Comparison of ENCODE assay signal across 13 cellular contexts in the genomic region with DNA sequence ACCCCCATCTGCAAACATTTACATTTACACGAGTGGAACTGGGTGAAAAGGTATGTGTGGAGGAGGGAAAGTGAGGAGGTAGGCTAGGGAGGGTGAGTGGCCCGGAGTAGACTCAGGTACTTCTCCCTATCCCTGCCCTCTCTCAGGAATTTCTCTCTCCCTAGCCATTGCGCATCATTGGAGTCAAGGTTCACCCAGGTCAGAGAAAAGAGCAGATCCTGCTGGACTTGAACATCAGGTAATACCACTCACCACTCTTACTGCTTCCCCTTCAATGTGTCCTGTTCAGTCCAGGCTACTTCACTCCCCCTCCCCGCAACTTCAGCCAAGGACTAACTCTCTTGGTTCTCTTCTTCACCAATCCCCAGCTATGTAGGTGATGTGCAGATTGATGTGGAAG. TPM values are rescaled to one million over a fixed set of nuclear protein-coding genes. Genes with fewer than 3 reads are reported as not detected.
DNase-seq lines count a peak whose midpoint lies in the region; ATAC-seq and TF ChIP-seq lines count a peak whose summit lies in the region.
"Had no signal": no experiment of that assay in that cellular context is flagged by ENCODE, and none has a peak within 500 bp of the region (broad histone marks: within the 10 kb centered on the region; RNA-seq: fewer than 3 reads in every experiment).

No MANE protein-coding gene starts in this region.

- H3K4me1 Mint-ChIP-seq in MCF 10A (ENCODE audit: insufficient read depth, unreplicated experiment): peaks cover 25% of the 10 kb centered on the region
- peaks cover 61% of the 10 kb centered on the region for H3K4me1 Mint-ChIP-seq in activated T-helper 1 cell treated with anti-CD3 and anti-CD28 coated beads, Interleukin-12 subunit alpha, Interleukin-12 subunit beta, Interleukin-2, Interleukin-4 antibody, amounts not matched to agents 30 ng/mL and 10 ng/mL and 1 ng/mL, durations not matched to agents 14 hours and 24 hours and 36 hours (ENCODE audit: low read depth)
- H3K4me1 Mint-ChIP-seq in naive thymus-derived CD8-positive, alpha-beta T cell: peaks cover 35 to 76% (median 67%) of the 10 kb centered on the region in 4 donors

- no peaks in the 10 kb centered on the region for H3K9me3 ChIP-seq in breast epithelium
- no peaks in the 10 kb centered on the region for H3K9me3 ChIP-seq in uterus

- H3K27ac ChIP-seq in breast epithelium: peak overlapping the region in 1 of 2 donors; percentile 94
- H3K27ac ChIP-seq in uterus: peak overlapping the region; percentile 88 to 91

- no peak for ATAC-seq in naive thymus-derived CD8-positive, alpha-beta T cell
- ATAC-seq in HG02759 (IDR thresholded peaks at IDR 0.05; ENCODE audit: unreplicated experiment): no peak
- ATAC-seq: left ventricle myocardium superior had no signal

- H3K4me3 ChIP-seq in breast epithelium: no peak overlapping the region
- no peak overlapping the region for H3K4me3 ChIP-seq in uterus

- DNase-seq in MCF 10A (ENCODE audit: unreplicated experiment) (no peak), breast epithelium (ENCODE audit: low spot score in 2 of 2) (no peak), uterus (no peak), AML-193 (lab: John Stamatoyannopoulos, UW) (no peak), NCI-H1694 (lab: John Stamatoyannopoulos, UW) (no peak)
- DNase-seq in activated T-helper 1 cell treated with anti-CD3 and anti-CD28 coated beads, Interleukin-12 subunit alpha, Interleukin-12 subunit beta, Interleukin-2, Interleukin-4 antibody, amounts not matched to agents 30 ng/mL and 10 ng/mL and 1 ng/mL, durations not matched to agents 14 hours and 24 hours and 36 hours (ENCODE audit: low spot score): no peak
- no peak for DNase-seq in naive thymus-derived CD8-positive, alpha-beta T cell
- DNase-seq: KG1; left ventricle myocardium superior; NCI-H1436 treated with DMSO at 0.1 percent for 48 hours; SHP77; stimulated activated CD4-positive, alpha-beta T cell treated with anti-CD3 and anti-CD28 coated beads, Interleukin-15, amount 100 ng/mL, for 24 hours had no signal

- POLR2A ChIA-PET in MCF 10A (lab: Yijun Ruan, JAX): interaction anchor here (1.0 to 5.5 kb wide), 5 partner anchors 9 to 59 kb away, joined by 3 to 165 read pairs (median 6); a partner anchor contains a TSS
- POLR2A ChIA-PET in naive thymus-derived CD8-positive, alpha-beta T cell (lab: Charles Lee): interaction anchor here (0.6 to 17.5 kb wide), 6 partner anchors 10 to 443 kb away, joined by 4 to 284 read pairs (median 126); a partner anchor contains a TSS

- H3K36me3 ChIP-seq in breast epithelium (peaks cover 5% of the 10 kb centered on the region), uterus (no peaks in the 10 kb centered on the region)

- TF ChIP-seq CTCF in MCF 10A (IDR thresholded peaks at IDR 0.05; ENCODE audit: unreplicated experiment) (no peak), breast epithelium (IDR thresholded peaks at IDR 0.05) (no peak), uterus (IDR thresholded peaks at IDR 0.05) (no peak)

- H3K4me1 ChIP-seq in breast epithelium (peaks cover 3 to 14% of the 10 kb centered on the region in 2 donors), uterus (peaks cover 7 to 8% of the 10 kb centered on the region in 2 donors)

- H3K27me3 Mint-ChIP-seq in MCF 10A (ENCODE audit: insufficient read depth, unreplicated experiment): no peaks in the 10 kb centered on the region
- no peaks in the 10 kb centered on the region for H3K27me3 Mint-ChIP-seq in activated T-helper 1 cell treated with anti-CD3 and anti-CD28 coated beads, Interleukin-12 subunit alpha, Interleukin-12 subunit beta, Interleukin-2, Interleukin-4 antibody, amounts not matched to agents 30 ng/mL and 10 ng/mL and 1 ng/mL, durations not matched to agents 14 hours and 24 hours and 36 hours (ENCODE audit: insufficient read depth)
- H3K27me3 Mint-ChIP-seq in naive thymus-derived CD8-positive, alpha-beta T cell: no peaks in the 10 kb centered on the region

- peaks cover 62% of the 10 kb centered on the region for H3K36me3 Mint-ChIP-seq in MCF 10A (ENCODE audit: insufficient read depth, unreplicated experiment)
- H3K36me3 Mint-ChIP-seq in activated T-helper 1 cell treated with anti-CD3 and anti-CD28 coated beads, Interleukin-12 subunit alpha, Interleukin-12 subunit beta, Interleukin-2, Interleukin-4 antibody, amounts not matched to agents 30 ng/mL and 10 ng/mL and 1 ng/mL, durations not matched to agents 14 hours and 24 hours and 36 hours (ENCODE audit: low read depth): peaks cover 44% of the 10 kb centered on the region
- peaks cover 0 to 61% (median 41%) of the 10 kb centered on the region in 3 donors for H3K36me3 Mint-ChIP-seq in naive thymus-derived CD8-positive, alpha-beta T cell

- H3K27me3 ChIP-seq in breast epithelium (no peaks in the 10 kb centered on the region), uterus (no peaks in the 10 kb centered on the region)

- no peak overlapping the region for H3K27ac Mint-ChIP-seq in MCF 10A (ENCODE audit: low read depth, unreplicated experiment)
- H3K27ac Mint-ChIP-seq in activated T-helper 1 cell treated with anti-CD3 and anti-CD28 coated beads, Interleukin-12 subunit alpha, Interleukin-12 subunit beta, Interleukin-2, Interleukin-4 antibody, amounts not matched to agents 30 ng/mL and 10 ng/mL and 1 ng/mL, durations not matched to agents 14 hours and 24 hours and 36 hours: no peak overlapping the region
- H3K27ac Mint-ChIP-seq in naive thymus-derived CD8-positive, alpha-beta T cell: peak overlapping the region; percentile 90 to 99 (median 95)

- CTCF ChIA-PET in MCF 10A (lab: Yijun Ruan, JAX): interaction anchor here (1.0 to 2.7 kb wide), 3 partner anchors 12 to 57 kb away, joined by 3 to 11 read pairs (median 7); a partner anchor contains a TSS

- intact Hi-C loops in MCF 10A (cut with micrococcal nuclease) (no loop called here), breast epithelium (cut with DNase I; ENCODE audit: low total_unique reads) (no loop called here), uterus (cut with DNase I; ENCODE audit: low total_unique reads) (no loop called here)
- intact Hi-C loops in activated T-helper 1 cell treated with anti-CD3 and anti-CD28 coated beads, Interleukin-12 subunit alpha, Interleukin-12 subunit beta, Interleukin-2, Interleukin-4 antibody, amounts not matched to agents 30 ng/mL and 10 ng/mL and 1 ng/mL, durations not matched to agents 14 hours and 24 hours and 36 hours (cut with micrococcal nuclease): no loop called here

- BruUV-seq in MCF 10A (replicated peaks; lab: Mats Ljungman, UMichigan): no TSS peak

- no peak for TF ChIP-seq POLR2A in breast epithelium (IDR thresholded peaks at IDR 0.05)
- no peak for TF ChIP-seq POLR2A in uterus (IDR thresholded peaks at IDR 0.05)

- no peaks in the 10 kb centered on the region for H3K9me3 Mint-ChIP-seq in MCF 10A (ENCODE audit: unreplicated experiment)
- H3K9me3 Mint-ChIP-seq in activated T-helper 1 cell treated with anti-CD3 and anti-CD28 coated beads, Interleukin-12 subunit alpha, Interleukin-12 subunit beta, Interleukin-2, Interleukin-4 antibody, amounts not matched to agents 30 ng/mL and 10 ng/mL and 1 ng/mL, durations not matched to agents 14 hours and 24 hours and 36 hours: no peaks in the 10 kb centered on the region
- H3K9me3 Mint-ChIP-seq in naive thymus-derived CD8-positive, alpha-beta T cell: peaks cover 0 to 2% (median 0%) of the 10 kb centered on the region in 9 donors

- H3K4me3 Mint-ChIP-seq in MCF 10A (ENCODE audit: unreplicated experiment): peak overlapping the region; percentile 84
- peak overlapping the region; percentile 97 for H3K4me3 Mint-ChIP-seq in activated T-helper 1 cell treated with anti-CD3 and anti-CD28 coated beads, Interleukin-12 subunit alpha, Interleukin-12 subunit beta, Interleukin-2, Interleukin-4 antibody, amounts not matched to agents 30 ng/mL and 10 ng/mL and 1 ng/mL, durations not matched to agents 14 hours and 24 hours and 36 hours
- peak overlapping the region; percentile 97 to 100 (median 99) for H3K4me3 Mint-ChIP-seq in naive thymus-derived CD8-positive, alpha-beta T cell

RNA-seq across cellular contexts. Expression of a gene that starts 2.8 kb away (rescaled TPM):
- total RNA-seq in MCF 10A (2022): 111 and 123 TPM in 2 replicates
- 100 to 1,000 TPM; 132 to 243 (median 146) TPM for total RNA-seq in breast epithelium
- 159 and 161 TPM in 2 replicates for total RNA-seq in activated T-helper 1 cell treated with anti-CD3 and anti-CD28 coated beads, Interleukin-12 subunit alpha, Interleukin-12 subunit beta, Interleukin-2, Interleukin-4 antibody, amounts not matched to agents 30 ng/mL and 10 ng/mL and 1 ng/mL, durations not matched to agents 14 hours and 24 hours and 36 hours
- 100 to 1,000 TPM; 257 to 270 TPM for total RNA-seq in naive thymus-derived CD8-positive, alpha-beta T cell
- 100 to 1,000 TPM; 354 to 433 (median 357) TPM for polyA plus RNA-seq in naive thymus-derived CD8-positive, alpha-beta T cell
- total RNA-seq in uterus: 100 to 1,000 TPM in 3 of 4 donors, 10 to 100 TPM in 1; 98.4 to 203 (median 134) TPM

RNA-seq across cellular contexts. Expression of a gene that starts 12.8 kb away (rescaled TPM):
- total RNA-seq in MCF 10A (2022) (2.8 and 3.5 TPM in 2 replicates), breast epithelium (1 to 10 TPM; 3.6 to 4.8 (median 4.7) TPM), uterus (1 to 10 TPM; 1.3 to 9.8 (median 4.2) TPM)
- total RNA-seq in activated T-helper 1 cell treated with anti-CD3 and anti-CD28 coated beads, Interleukin-12 subunit alpha, Interleukin-12 subunit beta, Interleukin-2, Interleukin-4 antibody, amounts not matched to agents 30 ng/mL and 10 ng/mL and 1 ng/mL, durations not matched to agents 14 hours and 24 hours and 36 hours: 13.5 and 13.7 TPM in 2 replicates
- total RNA-seq in naive thymus-derived CD8-positive, alpha-beta T cell: 10 to 100 TPM; 15.1 to 15.9 TPM
- polyA plus RNA-seq in naive thymus-derived CD8-positive, alpha-beta T cell: 1 to 10 TPM; 1.3 to 2.5 (median 1.8) TPM

RNA-seq across cellular contexts. Expression of a gene that starts 14.4 kb away (rescaled TPM):
- total RNA-seq in MCF 10A (2022) (4,675 and 4,734 TPM in 2 replicates), breast epithelium (1,000 to 10,000 TPM; 3,675 to 5,580 (median 4,429) TPM), uterus (1,000 to 10,000 TPM; 1,022 to 4,789 (median 2,600) TPM)
- 3,669 and 3,676 TPM in 2 replicates for total RNA-seq in activated T-helper 1 cell treated with anti-CD3 and anti-CD28 coated beads, Interleukin-12 subunit alpha, Interleukin-12 subunit beta, Interleukin-2, Interleukin-4 antibody, amounts not matched to agents 30 ng/mL and 10 ng/mL and 1 ng/mL, durations not matched to agents 14 hours and 24 hours and 36 hours
- 1,000 to 10,000 TPM; 5,098 to 5,261 TPM for total RNA-seq in naive thymus-derived CD8-positive, alpha-beta T cell
- over 10,000 TPM in 1 of 3 donors, 1,000 to 10,000 TPM in 2; 8,782 to 10,436 (median 9,902) TPM for polyA plus RNA-seq in naive thymus-derived CD8-positive, alpha-beta T cell

RNA-seq across cellular contexts. Expression of a gene that starts 21.5 kb away (rescaled TPM):
- total RNA-seq in MCF 10A (2022) (46.0 and 58.0 TPM in 2 replicates), breast epithelium (10 to 100 TPM; 29.6 to 52.8 (median 43.2) TPM), uterus (10 to 100 TPM in 3 of 4 donors, 1 to 10 TPM in 1; 6.7 to 57.5 (median 27.0) TPM)
- 58.8 and 67.6 TPM in 2 replicates for total RNA-seq in activated T-helper 1 cell treated with anti-CD3 and anti-CD28 coated beads, Interleukin-12 subunit alpha, Interleukin-12 subunit beta, Interleukin-2, Interleukin-4 antibody, amounts not matched to agents 30 ng/mL and 10 ng/mL and 1 ng/mL, durations not matched to agents 14 hours and 24 hours and 36 hours
- total RNA-seq in naive thymus-derived CD8-positive, alpha-beta T cell: 1 to 10 TPM; 3.5 to 5.9 TPM
- 1 to 10 TPM; 3.4 to 4.0 (median 3.8) TPM for polyA plus RNA-seq in naive thymus-derived CD8-positive, alpha-beta T cell

RNA-seq across cellular contexts. Expression of a gene that starts 26.5 kb away (rescaled TPM):
- total RNA-seq in MCF 10A (2022): 158 and 205 TPM in 2 replicates
- 100 to 1,000 TPM in 2 of 3 donors, 10 to 100 TPM in 1; 94.4 to 134 (median 116) TPM for total RNA-seq in breast epithelium
- 404 and 419 TPM in 2 replicates for total RNA-seq in activated T-helper 1 cell treated with anti-CD3 and anti-CD28 coated beads, Interleukin-12 subunit alpha, Interleukin-12 subunit beta, Interleukin-2, Interleukin-4 antibody, amounts not matched to agents 30 ng/mL and 10 ng/mL and 1 ng/mL, durations not matched to agents 14 hours and 24 hours and 36 hours
- total RNA-seq in naive thymus-derived CD8-positive, alpha-beta T cell: 100 to 1,000 TPM; 132 to 135 TPM
- 100 to 1,000 TPM; 219 to 241 (median 241) TPM for polyA plus RNA-seq in naive thymus-derived CD8-positive, alpha-beta T cell
- total RNA-seq in uterus: 100 to 1,000 TPM in 1 of 4 donors, 10 to 100 TPM in 3; 64.4 to 120 (median 81.0) TPM

Comparison
In these comparisons a context has a peak if more than half of its experiments do, and no peak if none do; other contexts are left out.
1. H3K27ac Mint-ChIP-seq: peak in naive thymus-derived CD8-positive, alpha-beta T cell (10 of 10); none in MCF 10A (single experiment) and activated T-helper 1 cell treated with anti-CD3 and anti-CD28 coated beads, Interleukin-12 subunit alpha, Interleukin-12 subunit beta, Interleukin-2, Interleukin-4 antibody, amounts not matched to agents 30 ng/mL and 10 ng/mL and 1 ng/mL, durations not matched to agents 14 hours and 24 hours and 36 hours (single experiment).
2. Peak in every context shown above with its lines, with median percentiles within 50 percentile points of each other: H3K4me3 Mint-ChIP-seq.